Comparison of ENCODE assay signal across 21 cellular contexts in the genomic region with DNA sequence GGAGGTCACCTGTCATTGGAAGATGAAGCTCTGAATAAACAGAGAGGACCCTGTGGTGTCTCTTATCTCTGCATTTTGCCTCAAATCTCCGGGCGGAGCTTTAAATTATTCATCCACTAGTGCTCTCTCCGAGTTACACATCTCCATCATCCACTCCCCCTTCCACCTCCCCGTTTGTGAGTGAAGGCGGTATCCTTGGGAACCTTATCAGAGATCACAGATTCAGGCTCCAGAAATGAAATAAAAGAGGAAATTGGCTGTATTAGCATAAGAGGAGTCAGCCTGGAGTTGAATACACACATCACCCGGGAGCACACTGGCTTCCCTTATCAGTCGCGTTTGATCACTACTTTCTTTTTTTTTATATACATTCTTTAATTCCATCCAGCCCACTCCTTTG.
"Had no signal": no experiment of that assay in that cellular context is flagged by ENCODE, and none has a peak within 500 bp of the region (broad histone marks: within the 10 kb centered on the region; RNA-seq: fewer than 3 reads in every experiment).

No MANE protein-coding gene starts in this region.

- H3K36me3 Mint-ChIP-seq: natural killer cell had no signal

- H3K36me3 ChIP-seq: breast epithelium, left lung, tibial nerve had no signal

- H3K9me3 Mint-ChIP-seq: dendritic cell treated with granulocyte-macrophage colony-stimulating factor and Interleukin-4, amounts not matched to agents 40 ng/mL and 50 ng/mL, for 4 days; effector memory CD8-positive, alpha-beta T cell; natural killer cell had no signal

- H3K27me3 Mint-ChIP-seq: progenitor cell of endocrine pancreas had no signal

- H3K27ac ChIP-seq: breast epithelium, left lung, tibial nerve had no signal

- DNase-seq: activated CD4-positive, alpha-beta T cell treated with anti-CD3 and anti-CD28 coated beads, Interleukin-2, amount 50 U/mL, for 1 hour; activated CD8-positive, alpha-beta memory T cell treated with anti-CD3 and anti-CD28 coated beads for 24 hours; activated naive CD4-positive, alpha-beta T cell; aorta; effector memory CD8-positive, alpha-beta T cell; erythroblast; islet precursor cell; left lung; mammary epithelial cell; natural killer cell; occipital lobe; right cardiac atrium; small intestine; stimulated activated CD4-positive, alpha-beta T cell treated with anti-CD3 and anti-CD28 coated beads, Interleukin-4, amount 100 ng/mL, for 4 hours; stimulated activated CD8-positive, alpha-beta memory T cell treated with anti-CD3 and anti-CD28 coated beads, Interleukin-4, amount 100 ng/mL, for 48 hours; stimulated activated naive CD4-positive, alpha-beta T cell treated with Interleukin-2 at 50 U/mL for 16 hours; substantia nigra had no signal

- H3K9me3 ChIP-seq: breast epithelium, left lung, tibial nerve had no signal

- H3K4me1 ChIP-seq: breast epithelium, left lung, tibial nerve had no signal

- H3K4me3 Mint-ChIP-seq: dendritic cell treated with granulocyte-macrophage colony-stimulating factor and Interleukin-4, amounts not matched to agents 40 ng/mL and 50 ng/mL, for 4 days; effector memory CD8-positive, alpha-beta T cell; natural killer cell had no signal

- H3K4me1 Mint-ChIP-seq: natural killer cell had no signal

- H3K4me3 ChIP-seq: breast epithelium, left lung, tibial nerve had no signal

- H3K27ac Mint-ChIP-seq: dendritic cell treated with granulocyte-macrophage colony-stimulating factor and Interleukin-4, amounts not matched to agents 40 ng/mL and 50 ng/mL, for 4 days; effector memory CD8-positive, alpha-beta T cell; natural killer cell; progenitor cell of endocrine pancreas had no signal

- H3K27me3 ChIP-seq: tibial nerve had no signal

- ATAC-seq: effector memory CD8-positive, alpha-beta T cell; left lung; natural killer cell; right cardiac atrium had no signal
